In the genomic region with DNA sequence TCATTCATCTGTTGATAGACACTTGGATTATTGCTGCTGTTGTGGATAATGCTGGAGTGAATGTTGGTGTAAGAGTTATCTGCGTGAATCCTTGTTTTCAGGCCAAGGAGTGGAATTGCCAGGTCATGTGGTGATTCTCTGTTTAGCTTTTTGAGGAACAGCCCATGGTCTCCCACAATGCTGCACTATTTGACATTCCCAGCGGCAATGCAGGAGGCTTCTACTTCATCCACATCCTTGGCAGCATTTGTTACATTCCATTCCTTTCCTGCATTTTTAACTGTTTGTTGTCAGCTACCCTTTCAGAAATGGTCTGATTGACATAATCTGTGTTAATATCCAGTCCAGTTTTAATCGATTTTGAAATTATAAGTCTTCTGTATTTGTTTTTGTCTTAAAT, we compare ENCODE assay signal across 37 cellular contexts. TPM values are rescaled to one million over a fixed set of nuclear protein-coding genes. Genes with fewer than 3 reads are reported as not detected.
"Had no signal": no experiment of that assay in that cellular context is flagged by ENCODE, and none has a peak within 500 bp of the region (broad histone marks: within the 10 kb centered on the region; RNA-seq: fewer than 3 reads in every experiment).

No MANE protein-coding gene starts in this region.

- FAIRE-seq: bronchial epithelial cell had no signal

- H3K4me1 ChIP-seq: ascending aorta, Peyer's patch had no signal

- H3K36me3 ChIP-seq: ascending aorta, MG63 had no signal

- H3K9me3 ChIP-seq: ascending aorta, MG63, Peyer's patch had no signal

- H3K4me3 ChIP-seq: ascending aorta, MG63, Peyer's patch, SK-N-MC had no signal

- H3K27me3 ChIP-seq: ascending aorta, MG63, Peyer's patch had no signal

- H3K27ac ChIP-seq: ascending aorta, Peyer's patch, SK-N-MC, WERI-Rb-1 had no signal

- DNase-seq: activated CD4-positive, alpha-beta T cell treated with anti-CD3 and anti-CD28 coated beads for 1 hour; activated CD4-positive, alpha-beta T cell treated with anti-CD3 and anti-CD28 coated beads for 48 hours; activated CD4-positive, alpha-beta T cell treated with anti-CD3 and anti-CD28 coated beads, Interleukin-2, amount 50 U/mL, for 4 hours; activated CD4-positive, CD25-positive, alpha-beta regulatory T cell; activated CD8-positive, alpha-beta T cell treated with anti-CD3 and anti-CD28 coated beads for 36 hours; activated effector memory CD4-positive, alpha-beta T cell treated with anti-CD3 and anti-CD28 coated beads, Interleukin-2, amount 50 U/mL, for 16 hours; activated naive CD4-positive, alpha-beta T cell; activated naive CD4-positive, alpha-beta T cell treated with anti-CD3 and anti-CD28 coated beads, Interleukin-2, amount 50 U/mL, for 16 hours; activated naive CD8-positive, alpha-beta T cell treated with anti-CD3 and anti-CD28 coated beads for 36 hours; activated T-cell treated with anti-CD3 and anti-CD28 coated beads, Interleukin-2, amount 50 U/mL, for 1 hour; activated T-cell treated with anti-CD3 and anti-CD28 coated beads, Interleukin-2, amount 50 U/mL, for 72 hours; amygdala; caudate nucleus; cerebellar nuclear complex; MG63; NCI-H1048; NCI-H1105 treated with DMSO at 0.1 percent for 48 hours; NCI-H1436; NCI-H1694; NCI-H1930; NCI-H2081 treated with DMSO at 0.1 percent for 48 hours; NCI-H226; NCI-H446 treated with DMSO at 0.1 percent for 48 hours; NCI-H524; NCI-H69; Peyer's patch; RPMI8226; SIG-M5; T1000; WERI-Rb-1 had no signal

- ATAC-seq: activated CD8-positive, alpha-beta T cell treated with anti-CD3 and anti-CD28 coated beads for 36 hours; activated T-cell treated with anti-CD3 and anti-CD28 coated beads, Interleukin-2, amount 50 U/mL, for 72 hours; activated T-helper 17 cell treated with anti-CD3 and anti-CD28 coated beads, Interleukin-2, amount 50 U/mL, for 72 hours had no signal

RNA-seq across cellular contexts. Expression of a gene that starts 51.7 kb away (rescaled TPM):
- total RNA-seq: activated CD8-positive, alpha-beta memory T cell treated with anti-CD3 and anti-CD28 coated beads for 36 hours; activated CD8-positive, alpha-beta T cell treated with anti-CD3 and anti-CD28 coated beads for 36 hours; activated naive CD8-positive, alpha-beta T cell treated with anti-CD3 and anti-CD28 coated beads for 36 hours; activated T-cell treated with anti-CD3 and anti-CD28 coated beads, Interleukin-2, amount 50 U/mL, for 72 hours; activated T-helper 17 cell treated with anti-CD3 and anti-CD28 coated beads, Interleukin-2, amount 50 U/mL, for 72 hours; ascending aorta; bronchial epithelial cell; T-helper 1 cell treated with Interleukin-12 subunit alpha and Interleukin-12 subunit beta and Interleukin-4 antibody, amounts not matched to agents 30 ng/mL and 1 ng/mL, for 36 hours; T-helper 2 cell treated with Interferon-gamma antibody and Interleukin-4, amounts not matched to agents 100 ng/mL and 5 ng/mL, for 36 hours had no signal
